ENCODE assay signal across 1 cellular context in the genomic region with DNA sequence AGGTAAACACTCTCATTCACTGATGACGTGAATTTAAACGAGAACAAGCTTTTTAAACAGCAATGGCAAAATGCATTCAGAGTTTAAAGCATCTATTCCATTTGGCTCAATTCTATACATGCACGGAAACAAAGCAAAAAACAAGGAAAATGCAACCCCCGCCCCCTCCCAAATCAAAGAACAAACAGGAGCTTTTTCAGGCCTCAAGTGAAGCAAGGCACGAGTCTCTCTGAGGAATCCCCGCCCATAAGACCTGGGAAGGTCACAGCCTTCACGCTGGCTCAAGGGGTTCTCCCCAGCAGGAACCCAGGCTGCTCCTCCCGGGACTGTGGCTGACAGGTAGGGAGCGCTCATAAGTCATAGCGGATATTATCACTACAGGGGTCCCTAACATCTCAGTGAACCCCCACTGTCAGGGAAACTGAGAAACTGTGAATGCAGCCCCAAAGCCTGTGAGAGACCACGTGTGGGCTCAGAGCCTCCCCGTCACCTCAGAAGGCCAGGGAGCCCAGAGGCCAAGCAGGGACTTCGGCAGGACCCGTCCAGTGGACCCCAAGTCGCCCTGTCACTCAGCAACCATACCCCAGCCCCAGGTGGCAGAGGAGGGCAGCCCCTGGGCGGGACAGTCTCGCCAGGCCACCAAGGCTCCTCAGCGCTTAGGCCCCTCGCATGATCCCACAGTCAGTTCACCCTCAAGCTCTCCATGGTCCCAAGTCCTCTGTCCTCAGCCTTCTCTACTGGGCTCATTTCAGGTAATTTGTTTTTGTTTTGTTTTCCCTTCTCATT.
TF ChIP-seq lines count a peak whose summit lies in the region.

No MANE protein-coding gene starts in this region.

TF ChIP-seq in WTC11, 78 proteins besides CTCF, POLR2A, EP300 and RAD21 (continued from another document):
- TF ChIP-seq PRDM15 (CRISPR knock-in tag; IDR thresholded peaks at IDR 0.05): no peak
- TF ChIP-seq, protein P1, sequence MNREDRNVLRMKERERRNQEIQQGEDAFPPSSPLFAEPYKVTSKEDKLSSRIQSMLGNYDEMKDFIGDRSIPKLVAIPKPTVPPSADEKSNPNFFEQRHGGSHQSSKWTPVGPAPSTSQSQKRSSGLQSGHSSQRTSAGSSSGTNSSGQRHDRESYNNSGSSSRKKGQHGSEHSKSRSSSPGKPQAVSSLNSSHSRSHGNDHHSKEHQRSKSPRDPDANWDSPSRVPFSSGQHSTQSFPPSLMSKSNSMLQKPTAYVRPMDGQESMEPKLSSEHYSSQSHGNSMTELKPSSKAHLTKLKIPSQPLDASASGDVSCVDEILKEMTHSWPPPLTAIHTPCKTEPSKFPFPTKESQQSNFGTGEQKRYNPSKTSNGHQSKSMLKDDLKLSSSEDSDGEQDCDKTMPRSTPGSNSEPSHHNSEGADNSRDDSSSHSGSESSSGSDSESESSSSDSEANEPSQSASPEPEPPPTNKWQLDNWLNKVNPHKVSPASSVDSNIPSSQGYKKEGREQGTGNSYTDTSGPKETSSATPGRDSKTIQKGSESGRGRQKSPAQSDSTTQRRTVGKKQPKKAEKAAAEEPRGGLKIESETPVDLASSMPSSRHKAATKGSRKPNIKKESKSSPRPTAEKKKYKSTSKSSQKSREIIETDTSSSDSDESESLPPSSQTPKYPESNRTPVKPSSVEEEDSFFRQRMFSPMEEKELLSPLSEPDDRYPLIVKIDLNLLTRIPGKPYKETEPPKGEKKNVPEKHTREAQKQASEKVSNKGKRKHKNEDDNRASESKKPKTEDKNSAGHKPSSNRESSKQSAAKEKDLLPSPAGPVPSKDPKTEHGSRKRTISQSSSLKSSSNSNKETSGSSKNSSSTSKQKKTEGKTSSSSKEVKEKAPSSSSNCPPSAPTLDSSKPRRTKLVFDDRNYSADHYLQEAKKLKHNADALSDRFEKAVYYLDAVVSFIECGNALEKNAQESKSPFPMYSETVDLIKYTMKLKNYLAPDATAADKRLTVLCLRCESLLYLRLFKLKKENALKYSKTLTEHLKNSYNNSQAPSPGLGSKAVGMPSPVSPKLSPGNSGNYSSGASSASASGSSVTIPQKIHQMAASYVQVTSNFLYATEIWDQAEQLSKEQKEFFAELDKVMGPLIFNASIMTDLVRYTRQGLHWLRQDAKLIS (CRISPR knock-in tag; IDR thresholded peaks at IDR 0.05; ENCODE audit: borderline replicate concordance): no peak
- TF ChIP-seq TCF7 (CRISPR knock-in tag; IDR thresholded peaks at IDR 0.05; ENCODE audit: low read depth): no peak
- TF ChIP-seq ATF2 (CRISPR knock-in tag; IDR thresholded peaks at IDR 0.05; ENCODE audit: borderline replicate concordance, low read depth): no peak
- no peak for TF ChIP-seq ATF3 (CRISPR knock-in tag; conservative IDR thresholded peaks at IDR 0.05)
